ENCODE assay signal across 1 cellular context in the genomic region with DNA sequence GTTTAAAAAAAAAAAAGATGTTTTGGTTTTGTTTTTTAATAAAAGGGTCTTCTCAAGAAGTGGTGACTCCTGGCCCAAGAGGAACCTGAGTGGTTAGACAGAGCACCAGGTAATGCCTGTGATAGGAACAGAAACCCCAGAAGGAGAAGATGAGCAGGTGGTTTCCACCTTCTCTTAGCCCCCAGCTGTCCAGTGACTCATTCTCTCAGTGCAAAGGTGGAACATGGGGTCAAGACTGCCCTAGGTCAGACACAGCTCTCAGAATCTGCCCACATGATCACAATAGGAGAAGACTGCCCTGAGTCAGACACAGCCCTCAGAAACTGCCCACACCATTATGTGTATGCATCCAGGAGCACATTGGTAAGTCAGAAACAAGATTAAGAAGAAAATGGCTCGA.
TF ChIP-seq lines count a peak whose summit lies in the region.

No MANE protein-coding gene starts in this region.

TF ChIP-seq in GM12878, 131 proteins besides CTCF, POLR2A, EP300 and RAD21 (continued from another document):
- TF ChIP-seq, protein P1, sequence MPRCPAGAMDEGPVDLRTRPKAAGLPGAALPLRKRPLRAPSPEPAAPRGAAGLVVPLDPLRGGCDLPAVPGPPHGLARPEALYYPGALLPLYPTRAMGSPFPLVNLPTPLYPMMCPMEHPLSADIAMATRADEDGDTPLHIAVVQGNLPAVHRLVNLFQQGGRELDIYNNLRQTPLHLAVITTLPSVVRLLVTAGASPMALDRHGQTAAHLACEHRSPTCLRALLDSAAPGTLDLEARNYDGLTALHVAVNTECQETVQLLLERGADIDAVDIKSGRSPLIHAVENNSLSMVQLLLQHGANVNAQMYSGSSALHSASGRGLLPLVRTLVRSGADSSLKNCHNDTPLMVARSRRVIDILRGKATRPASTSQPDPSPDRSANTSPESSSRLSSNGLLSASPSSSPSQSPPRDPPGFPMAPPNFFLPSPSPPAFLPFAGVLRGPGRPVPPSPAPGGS (IDR thresholded peaks at IDR 0.05; ENCODE audit: borderline replicate concordance, insufficient read depth, low read depth, low read length, poor library complexity, severe bottlenecking), result no peak
- peak; percentile 80; the same call in 1 of the 2 replicates for TF ChIP-seq TCF3 (IDR thresholded peaks at IDR 0.05; ENCODE audit: borderline replicate concordance, insufficient read depth, low read depth, low read length)
- TF ChIP-seq SUZ12 (IDR thresholded peaks at IDR 0.05; ENCODE audit: unreplicated experiment), result no peak
- TF ChIP-seq RUNX3 (IDR thresholded peaks at IDR 0.05; ENCODE audit: low read length), result peak; percentile 68
- no peak for TF ChIP-seq ZSCAN29 (IDR thresholded peaks at IDR 0.05)
- no peak for TF ChIP-seq STAT1 (conservative IDR thresholded peaks at IDR 0.05)
- TF ChIP-seq CHD4 (IDR thresholded peaks at IDR 0.05), result no peak
- no peak for TF ChIP-seq NRF1 (conservative IDR thresholded peaks at IDR 0.05; ENCODE audit: low read depth, low read length)
- TF ChIP-seq, protein P2, sequence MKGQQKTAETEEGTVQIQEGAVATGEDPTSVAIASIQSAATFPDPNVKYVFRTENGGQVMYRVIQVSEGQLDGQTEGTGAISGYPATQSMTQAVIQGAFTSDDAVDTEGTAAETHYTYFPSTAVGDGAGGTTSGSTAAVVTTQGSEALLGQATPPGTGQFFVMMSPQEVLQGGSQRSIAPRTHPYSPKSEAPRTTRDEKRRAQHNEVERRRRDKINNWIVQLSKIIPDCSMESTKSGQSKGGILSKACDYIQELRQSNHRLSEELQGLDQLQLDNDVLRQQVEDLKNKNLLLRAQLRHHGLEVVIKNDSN (IDR thresholded peaks at IDR 0.05; ENCODE audit: borderline replicate concordance, extremely low read length, insufficient read depth, low read depth, low read length), result no peak
TF ChIP-seq in GM12878: peak in this region for 35.
